In the genomic region with DNA sequence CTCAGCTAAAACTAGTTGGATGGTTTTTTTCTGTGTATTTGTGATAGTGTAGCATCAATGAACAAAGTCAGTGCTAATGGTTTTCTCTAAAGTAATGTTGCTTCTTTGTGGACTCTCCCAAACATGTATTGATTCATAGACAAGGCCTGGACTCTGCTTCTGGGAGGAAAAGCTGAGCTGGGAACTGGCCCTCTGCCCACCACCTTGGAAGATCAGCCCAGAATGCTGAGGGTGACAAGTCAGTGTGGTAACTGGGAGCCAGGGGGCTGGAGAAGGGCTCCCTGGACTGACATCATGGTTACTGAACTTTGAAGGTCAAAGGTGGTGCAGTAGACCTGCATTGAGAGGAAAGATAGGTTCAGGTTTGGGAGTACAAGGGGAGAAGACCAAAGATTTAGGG, we compare ENCODE assay signal across 13 cellular contexts. TPM values are rescaled to one million over a fixed set of nuclear protein-coding genes. Genes with fewer than 3 reads are reported as not detected.
DNase-seq lines count a peak whose midpoint lies in the region; ATAC-seq, FAIRE-seq and TF ChIP-seq lines count a peak whose summit lies in the region.
"Had no signal": no experiment of that assay in that cellular context is flagged by ENCODE, and none has a peak within 500 bp of the region (broad histone marks: within the 10 kb centered on the region; RNA-seq: fewer than 3 reads in every experiment).

No MANE protein-coding gene starts in this region.

- no peak overlapping the region for H3K14ac ChIP-seq in H1 (ENCODE audit: insufficient read length)

- DNase-seq in stimulated activated naive CD8-positive, alpha-beta T cell treated with anti-CD3 and anti-CD28 coated beads, Interleukin-15, Interleukin-2, amounts not matched to agents 100 U/mL and 50 U/mL, for 24 hours = no peak
- DNase-seq in H1 (ENCODE audit: low read depth in 1 of 2, low spot score in 2 of 2) (no peak), natural killer cell (no peak), esophagus squamous epithelium (lab: John Stamatoyannopoulos, UW) (no peak), Karpas-422 (no peak), middle frontal gyrus (ENCODE audit: extremely low spot score, low spot score) (no peak)
- DNase-seq in activated CD4-positive, alpha-beta T cell treated with anti-CD3 and anti-CD28 coated beads, Interleukin-2, amount 50 U/mL, for 48 hours = no peak
- DNase-seq: activated CD4-positive, CD25-positive, alpha-beta regulatory T cell treated with anti-CD3 and anti-CD28 coated beads, Interleukin-2, amount 50 U/mL, for 72 hours; BE2C; foreskin melanocyte; NCI-H1105; OCI-M1 had no signal

- peaks cover 14% of the 10 kb centered on the region; the same call in 1 of the 2 replicates for H3K23me2 ChIP-seq in H1 (ENCODE audit: low read depth, low read length)

- peaks cover 2 to 13% (median 9%) of the 10 kb centered on the region in 4 experiments for H3K4me1 ChIP-seq in H1 (replicated peaks in 1 of 4; ENCODE audit: control insufficient read depth in 3 of 4, insufficient read depth in 4 of 4, low read length in 3 of 4)
- peaks cover 3 to 83% (median 6%) of the 10 kb centered on the region in 3 donors for H3K4me1 ChIP-seq in esophagus squamous epithelium
- peaks cover 25% of the 10 kb centered on the region for H3K4me1 ChIP-seq in Karpas-422 (ENCODE audit: low read length)
- H3K4me1 ChIP-seq: BE2C had no signal

- no peak for TF ChIP-seq EP300 in H1 (IDR thresholded peaks at IDR 0.05; ENCODE audit: borderline replicate concordance in 1 of 2, low read depth in 2 of 2, low read length in 2 of 2)

- peaks cover 24% of the 10 kb centered on the region for H3K36me3 Mint-ChIP-seq in stimulated activated naive CD8-positive, alpha-beta T cell treated with anti-CD3 and anti-CD28 coated beads, Interleukin-15, Interleukin-2, amounts not matched to agents 100 ng/mL and 50 ng/mL, for 24 hours (ENCODE audit: low read depth)
- H3K36me3 Mint-ChIP-seq in natural killer cell = no peaks in the 10 kb centered on the region

- 0 out of 2 replicates have a peak overlapping the region, but pooled peaks have one; percentile 11 for H2BK12ac ChIP-seq in H1 (ENCODE audit: low read depth, low read length)

- ATAC-seq in stimulated activated naive CD8-positive, alpha-beta T cell treated with anti-CD3 and anti-CD28 coated beads, Interleukin-15, Interleukin-2, amounts not matched to agents 100 U/mL and 50 U/mL, for 24 hours = no peak
- no peak for ATAC-seq in natural killer cell

- peak overlapping the region; percentile 88 for H3K4me3 Mint-ChIP-seq in stimulated activated naive CD8-positive, alpha-beta T cell treated with anti-CD3 and anti-CD28 coated beads, Interleukin-15, Interleukin-2, amounts not matched to agents 100 ng/mL and 50 ng/mL, for 24 hours
- H3K4me3 Mint-ChIP-seq in natural killer cell = peak overlapping the region; percentile 26

- H3K27ac Mint-ChIP-seq in stimulated activated naive CD8-positive, alpha-beta T cell treated with anti-CD3 and anti-CD28 coated beads, Interleukin-15, Interleukin-2, amounts not matched to agents 100 ng/mL and 50 ng/mL, for 24 hours = peak overlapping the region; percentile 65
- H3K27ac Mint-ChIP-seq in natural killer cell = peak overlapping the region; percentile 95 to 97

- no peak overlapping the region for H2BK120ac ChIP-seq in H1 (replicated peaks; ENCODE audit: low read depth, low read length)

- H3K4me2 ChIP-seq in H1 (ENCODE audit: insufficient read depth in 1 of 2, low read depth in 2 of 2, low read length in 2 of 2) = no peak overlapping the region
- H3K4me2 ChIP-seq in Karpas-422 (ENCODE audit: low read depth, low read length, poor library complexity, severe bottlenecking) = no peak overlapping the region

- no peak overlapping the region for H4K91ac ChIP-seq in H1 (replicated peaks; ENCODE audit: insufficient read length, low read length)

- H4K20me1 ChIP-seq in H1 (replicated peaks in 1 of 2; ENCODE audit: control insufficient read depth in 1 of 2, insufficient read depth in 2 of 2, low read length in 2 of 2) = no peaks in the 10 kb centered on the region
- no peaks in the 10 kb centered on the region for H4K20me1 ChIP-seq in Karpas-422 (ENCODE audit: insufficient read depth, low read depth, low read length)

- H4K8ac ChIP-seq in H1 (ENCODE audit: extremely low read depth, insufficient read depth, low read length) = no peak overlapping the region; the same call in 1 of the 2 replicates

- H3K9me2 ChIP-seq in Karpas-422 (replicated peaks; ENCODE audit: insufficient read depth, low read length) = no peaks in the 10 kb centered on the region

- no peak overlapping the region for H2BK5ac ChIP-seq in H1 (ENCODE audit: low read depth, low read length)

- CTCF ChIA-PET in H1 (lab: Charles Lee; ENCODE audit: partially characterized antibody) = interaction anchor here (0.5 to 3.6 kb wide), 7 partner anchors 13 to 412 kb away, joined by 3 to 13 read pairs (median 3); no protein-coding TSS in a partner anchor

- no peaks in the 10 kb centered on the region for H3K79me1 ChIP-seq in H1 (ENCODE audit: low read depth, low read length)

- H3K27me3 Mint-ChIP-seq in stimulated activated naive CD8-positive, alpha-beta T cell treated with anti-CD3 and anti-CD28 coated beads, Interleukin-15, Interleukin-2, amounts not matched to agents 100 ng/mL and 50 ng/mL, for 24 hours = no peaks in the 10 kb centered on the region
- no peaks in the 10 kb centered on the region for H3K27me3 Mint-ChIP-seq in natural killer cell (ENCODE audit: low read depth in 2 of 2)

- H3K4ac ChIP-seq in H1 (replicated peaks; ENCODE audit: insufficient read length, low read depth, low read length) = no peak overlapping the region

- H3K23ac ChIP-seq in H1 (ENCODE audit: insufficient read length) = no peak overlapping the region

- no peak for TF ChIP-seq CTCF in H1 (IDR thresholded peaks at IDR 0.05; ENCODE audit: control extremely low read depth in 1 of 3, insufficient read depth in 1 of 3, low read depth in 1 of 3, low read length in 3 of 3)
- TF ChIP-seq CTCF in natural killer cell (IDR thresholded peaks at IDR 0.05) = no peak
- TF ChIP-seq CTCF in esophagus squamous epithelium (IDR thresholded peaks at IDR 0.05) = no peak

- H3K79me2 ChIP-seq in H1 (ENCODE audit: control insufficient read depth in 1 of 2, insufficient read depth in 2 of 2, low read length in 2 of 2) = no peaks in the 10 kb centered on the region
- H3K79me2 ChIP-seq in Karpas-422 (ENCODE audit: low read length) = no peaks in the 10 kb centered on the region

- peaks cover 0 to 29% (median 13%) of the 10 kb centered on the region in 4 experiments; a peak in 4 of 7 replicates for H3K27me3 ChIP-seq in H1 (replicated peaks in 1 of 4; ENCODE audit: control insufficient read depth in 3 of 4, extremely low read depth in 1 of 4, insufficient read depth in 3 of 4, low read length in 3 of 4)
- H3K27me3 ChIP-seq in esophagus squamous epithelium = no peaks in the 10 kb centered on the region
- H3K27me3 ChIP-seq in Karpas-422 (ENCODE audit: low read length) = no peaks in the 10 kb centered on the region
- H3K27me3 ChIP-seq: BE2C had no signal

- no peak for FAIRE-seq in H1 (lab: Jason Lieb, UNC)

- intact Hi-C loops in natural killer cell (cut with micrococcal nuclease) (loop anchor here (10.0 kb wide), 1 partner anchor 798 kb away; a partner anchor contains a TSS), esophagus squamous epithelium (cut with DNase I) (no loop called here)

- H3K9ac ChIP-seq in H1 (replicated peaks in 1 of 4; ENCODE audit: extremely low read depth in 1 of 4, low read depth in 3 of 4, low read length in 3 of 4) = no peak overlapping the region
- no peak overlapping the region for H3K9ac ChIP-seq in Karpas-422 (ENCODE audit: low read length)

- H2BK20ac ChIP-seq in H1 (ENCODE audit: low read length) = no peak overlapping the region

- H3K27ac ChIP-seq in H1 (ENCODE audit: low read depth, low read length) = no peak overlapping the region
- H3K27ac ChIP-seq in esophagus squamous epithelium = peak overlapping the region in 2 of 4 donors; percentile 17 to 52
- H3K27ac ChIP-seq in Karpas-422 (ENCODE audit: low read length) = no peak overlapping the region

- TF ChIP-seq POLR2A in H1 (IDR thresholded peaks at IDR 0.05; ENCODE audit: control extremely low read depth in 1 of 2, low read depth in 2 of 2, low read length in 2 of 2) (no peak), esophagus squamous epithelium (IDR thresholded peaks at IDR 0.05) (no peak)

- no peaks in the 10 kb centered on the region for H3K9me3 Mint-ChIP-seq in stimulated activated naive CD8-positive, alpha-beta T cell treated with anti-CD3 and anti-CD28 coated beads, Interleukin-15, Interleukin-2, amounts not matched to agents 100 ng/mL and 50 ng/mL, for 24 hours
- H3K9me3 Mint-ChIP-seq in natural killer cell = no peaks in the 10 kb centered on the region

- H2AFZ ChIP-seq in H1 (ENCODE audit: low read length) (no peak overlapping the region), Karpas-422 (ENCODE audit: low read length) (no peak overlapping the region)

- H3K36me3 ChIP-seq in H1 (ENCODE audit: control insufficient read depth in 2 of 4, insufficient read depth in 4 of 4, low read length in 3 of 4) (no peaks in the 10 kb centered on the region), esophagus squamous epithelium (peaks cover 0 to 5% (median 0%) of the 10 kb centered on the region in 3 donors), Karpas-422 (ENCODE audit: insufficient read depth, low read length) (no peaks in the 10 kb centered on the region)
- H3K36me3 ChIP-seq: BE2C had no signal

- H3K18ac ChIP-seq in H1 (ENCODE audit: extremely low read depth, low read length) = no peak overlapping the region

- no peak overlapping the region for H2AK5ac ChIP-seq in H1 (ENCODE audit: low read depth, low read length)

- no peak for TF ChIP-seq RAD21 in H1 (IDR thresholded peaks at IDR 0.05 in 1 of 2, conservative IDR thresholded peaks at IDR 0.05 in 1 of 2; ENCODE audit: low read depth in 2 of 2, low read length in 2 of 2)

- POLR2A ChIA-PET in H1 (lab: Charles Lee; ENCODE audit: partially characterized antibody) = interaction anchor here (0.8 to 1.2 kb wide), 2 partner anchors 25 to 52 kb away, joined by 3 to 4 read pairs; no protein-coding TSS in a partner anchor

- H4K5ac ChIP-seq in H1 (ENCODE audit: insufficient read length, low read depth, low read length) = no peak overlapping the region

- H3K4me1 Mint-ChIP-seq in stimulated activated naive CD8-positive, alpha-beta T cell treated with anti-CD3 and anti-CD28 coated beads, Interleukin-15, Interleukin-2, amounts not matched to agents 100 ng/mL and 50 ng/mL, for 24 hours (ENCODE audit: low read depth) = peaks cover 74% of the 10 kb centered on the region
- peaks cover 72 to 78% of the 10 kb centered on the region in 2 donors for H3K4me1 Mint-ChIP-seq in natural killer cell

- no peaks in the 10 kb centered on the region for H3K9me3 ChIP-seq in H1 (ENCODE audit: insufficient read depth in 2 of 2, low read depth in 1 of 2, low read length in 1 of 2)
- no peaks in the 10 kb centered on the region for H3K9me3 ChIP-seq in esophagus squamous epithelium
- H3K9me3 ChIP-seq in Karpas-422 (ENCODE audit: low read length) = no peaks in the 10 kb centered on the region
- H3K9me3 ChIP-seq: BE2C had no signal

- no peak overlapping the region for H3K56ac ChIP-seq in H1 (replicated peaks; ENCODE audit: insufficient read length, low read depth, low read length)

- 0 out of 2 replicates have a peak overlapping the region, but pooled peaks have one; percentile 61 for H2BK15ac ChIP-seq in H1 (ENCODE audit: low read length)

- H3K4me3 ChIP-seq in H1 (ENCODE audit: extremely low read depth in 1 of 4, insufficient read depth in 2 of 4, low read depth in 3 of 4, low read length in 4 of 4) = no peak overlapping the region
- peak overlapping the region in 2 of 4 donors; percentile 75 to 79 for H3K4me3 ChIP-seq in esophagus squamous epithelium
- no peak overlapping the region for H3K4me3 ChIP-seq in Karpas-422 (ENCODE audit: low read length)

RNA-seq across cellular contexts. Expression of a gene that starts 3.0 kb away (rescaled TPM):
- 4.9 and 7.6 TPM in 2 replicates for total RNA-seq in H1 (2021; fragmentation: NEBNext Ultra II Directional; extraction: Animal tissue kit (Norgen Biotek cat#: 25700))
- 1.1 and 2.3 TPM in 2 replicates for polyA plus RNA-seq in H1 (2011; rRNA removed)
- 1.8 TPM for polyA plus RNA-seq in H1 (2011; cell fraction: cytosol; rRNA removed)
- polyA plus RNA-seq in H1 (2011; cell fraction: nucleus; rRNA removed) = 2.4 TPM
- 1.3 to 2.2 TPM (median 2.0 TPM) in 4 replicates for polyA plus RNA-seq in H1 (2012, experiment 1 of 2)
- 0.96 TPM for polyA plus RNA-seq in H1 (2012, experiment 2 of 2)
- polyA plus RNA-seq in H1 (2013, experiment 1 of 2) = 1.7 TPM
- polyA plus RNA-seq in H1 (2013, experiment 2 of 2) = 1.6 TPM
- polyA minus RNA-seq in H1 (2011; rRNA and poly(A)+ RNA removed) = 4.4 and 8.3 TPM in 2 replicates
- polyA minus RNA-seq in H1 (2011; cell fraction: cytosol; rRNA and poly(A)+ RNA removed) = 2.6 TPM
- 3.2 TPM for polyA minus RNA-seq in H1 (2011; cell fraction: nucleus; rRNA and poly(A)+ RNA removed)
- total RNA-seq in natural killer cell = 1 to 10 TPM; 4.1 to 8.4 (median 8.4) TPM
- 1 to 10 TPM; 2.7 to 9.3 (median 7.6) TPM for total RNA-seq in esophagus squamous epithelium
- total RNA-seq in Karpas-422 (2014; rRNA removed; shearing (Covaris generic); ENCODE audit: low replicate concordance) = 1.2 TPM in 1 of 2 replicates, not detected in the other

RNA-seq across cellular contexts. Expression of a gene that starts 56.5 kb away (rescaled TPM):
- 44.7 and 56.5 TPM in 2 replicates for total RNA-seq in H1 (2021; fragmentation: NEBNext Ultra II Directional; extraction: Animal tissue kit (Norgen Biotek cat#: 25700))
- 12.9 and 14.6 TPM in 2 replicates for polyA plus RNA-seq in H1 (2011; rRNA removed)
- polyA plus RNA-seq in H1 (2011; cell fraction: cytosol; rRNA removed) = 31.8 TPM
- 16.4 TPM for polyA plus RNA-seq in H1 (2011; cell fraction: nucleus; rRNA removed)
- polyA plus RNA-seq in H1 (2012, experiment 1 of 2) = 44.5 to 54.6 TPM (median 49.9 TPM) in 4 replicates
- polyA plus RNA-seq in H1 (2012, experiment 2 of 2) = 8.6 TPM
- polyA plus RNA-seq in H1 (2013, experiment 1 of 2) = 56.1 TPM
- polyA plus RNA-seq in H1 (2013, experiment 2 of 2) = 59.9 TPM
- polyA minus RNA-seq in H1 (2011; rRNA and poly(A)+ RNA removed) = 36.3 and 36.8 TPM in 2 replicates
- polyA minus RNA-seq in H1 (2011; cell fraction: cytosol; rRNA and poly(A)+ RNA removed) = 31.9 TPM
- polyA minus RNA-seq in H1 (2011; cell fraction: nucleus; rRNA and poly(A)+ RNA removed) = 31.2 TPM
- total RNA-seq in natural killer cell (10 to 100 TPM; 35.1 to 54.1 (median 48.8) TPM), esophagus squamous epithelium (10 to 100 TPM; 12.8 to 21.6 (median 15.9) TPM)
- 9.8 and 11.7 TPM in 2 replicates for total RNA-seq in Karpas-422 (2014; rRNA removed; shearing (Covaris generic); ENCODE audit: low replicate concordance)
